1 cellular context compared by ENCODE assay signal in genomic region chr14:50067723-50068495, GRCh38.
A peak's percentile ranks its signal among the peaks of the same experiment; 100 is the strongest.
TF ChIP-seq lines count a peak whose summit lies in the region.

No MANE protein-coding gene starts in this region.

TF ChIP-seq in endothelial cell of umbilical vein, 7 proteins besides CTCF, POLR2A, EP300 and RAD21 (continued from another document):
- TF ChIP-seq FOS (IDR thresholded peaks at IDR 0.05; ENCODE audit: borderline replicate concordance, insufficient read depth, low read length), result peak; percentile 32
